20 cellular contexts compared by ENCODE assay signal in the genomic region with DNA sequence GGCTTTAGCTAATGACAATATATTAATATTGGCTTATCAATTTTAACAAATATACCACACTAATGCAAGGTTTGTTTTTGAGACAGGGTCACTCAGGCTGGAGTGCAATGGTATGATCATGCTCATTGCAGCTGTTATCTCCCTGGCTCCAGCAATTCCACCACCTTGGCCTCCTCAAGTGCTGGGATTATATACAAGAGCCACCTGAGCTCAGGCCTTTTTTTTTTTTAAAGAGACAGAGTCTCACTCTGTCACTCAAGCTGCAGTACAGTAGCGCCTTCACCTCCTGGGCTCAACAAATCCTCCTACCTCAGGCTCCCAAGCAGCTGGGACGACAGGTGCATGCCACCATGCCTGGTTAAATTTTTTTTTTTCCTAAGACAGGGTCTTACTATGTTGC. TPM values are rescaled to one million over a fixed set of nuclear protein-coding genes. Genes with fewer than 3 reads are reported as not detected.
DNase-seq lines count a peak whose midpoint lies in the region; ATAC-seq, FAIRE-seq and TF ChIP-seq lines count a peak whose summit lies in the region.
"Had no signal": no experiment of that assay in that cellular context is flagged by ENCODE, and none has a peak within 500 bp of the region (broad histone marks: within the 10 kb centered on the region; RNA-seq: fewer than 3 reads in every experiment).

No MANE protein-coding gene starts in this region.

- ATAC-seq in psoas muscle: peak; percentile 48 to 78 (median 66)
- no peak for ATAC-seq in gastroesophageal sphincter
- ATAC-seq: GM23338 had no signal

- TF ChIP-seq CTCF in psoas muscle (IDR thresholded peaks at IDR 0.05): no peak
- TF ChIP-seq CTCF in gastroesophageal sphincter (IDR thresholded peaks at IDR 0.05): no peak

- peaks cover 0 to 33% of the 10 kb centered on the region in 2 donors for H3K36me3 ChIP-seq in psoas muscle (ENCODE audit: insufficient read depth in 1 of 2, low read depth in 1 of 2)
- peaks cover 0 to 29% of the 10 kb centered on the region in 2 donors for H3K36me3 ChIP-seq in gastroesophageal sphincter

- H3K4me1 ChIP-seq in psoas muscle: peaks cover 34% of the 10 kb centered on the region
- peaks cover 0 to 4% (median 0%) of the 10 kb centered on the region in 3 donors for H3K4me1 ChIP-seq in gastroesophageal sphincter

- H3K27me3 ChIP-seq in psoas muscle (ENCODE audit: insufficient read depth in 3 of 3, low read length in 2 of 3) (no peaks in the 10 kb centered on the region), gastroesophageal sphincter (no peaks in the 10 kb centered on the region)
- H3K27me3 ChIP-seq: BLaER1 treated with 17β-estradiol and CSF1 and Interleukin-3, amounts not matched to agents 10 nM and 100 nM had no signal

- H3K4me3 ChIP-seq in psoas muscle: no peak overlapping the region
- H3K4me3 ChIP-seq in gastroesophageal sphincter: no peak overlapping the region
- H3K4me3 ChIP-seq: BLaER1 treated with 17β-estradiol and CSF1 and Interleukin-3, amounts not matched to agents 10 nM and 100 nM; GM23338 had no signal

- no peak overlapping the region for H3K27ac ChIP-seq in psoas muscle
- H3K27ac ChIP-seq in gastroesophageal sphincter: no peak overlapping the region
- H3K27ac ChIP-seq: BLaER1 treated with 17β-estradiol and CSF1 and Interleukin-3, amounts not matched to agents 10 nM and 100 nM had no signal

- 58 to 81% (median 72%) methylated on average over 2 of the region's 2 CpGs for WGBS in psoas muscle, 3 donors
- 94% methylated on average over 2 of the region's 2 CpGs; no CpG with 5 or more reads in 1 of the 2 donors for WGBS in gastroesophageal sphincter (ENCODE audit: low coverage in 1 of 2), 2 donors

- H3K9me3 ChIP-seq in psoas muscle: no peaks in the 10 kb centered on the region
- no peaks in the 10 kb centered on the region for H3K9me3 ChIP-seq in gastroesophageal sphincter

- TF ChIP-seq POLR2A in H54 (IDR thresholded peaks at IDR 0.05; ENCODE audit: low read depth, low read length): no peak
- no peak for TF ChIP-seq POLR2A in gastroesophageal sphincter (IDR thresholded peaks at IDR 0.05)

- DNase-seq in NCI-H2171 treated with DMSO at 0.1 percent for 48 hours (lab: John Stamatoyannopoulos, UW): peak; percentile 14
- DNase-seq in NCI-H2171 (lab: John Stamatoyannopoulos, UW): no peak
- no peak for DNase-seq in H54 (ENCODE audit: insufficient read length, low spot score)
- DNase-seq in NCI-H524 treated with DMSO at 0.1 percent for 48 hours (lab: John Stamatoyannopoulos, UW): peak; percentile 76
- DNase-seq in psoas muscle: no peak
- no peak for DNase-seq in activated T-cell treated with anti-CD3 and anti-CD28 coated beads, Interleukin-2, amount 50 U/mL, for 48 hours
- no peak for DNase-seq in mucosa of gallbladder (ENCODE audit: low spot score)
- DNase-seq: ACHN; Calu3; CD4-positive, CD25-positive, alpha-beta regulatory T cell; DMS 273 treated with DMSO at 0.1 percent for 48 hours; DMS79 treated with DMSO at 0.1 percent for 48 hours; EL; H9 had no signal

- peak; percentile 89 for FAIRE-seq in H54 (lab: Jason Lieb, UNC)
- FAIRE-seq: G401.6, GM12891, HTR-8/SVneo had no signal

- no peak for TF ChIP-seq EP300 in gastroesophageal sphincter (IDR thresholded peaks at IDR 0.05)

- intact Hi-C loops in psoas muscle (cut with DNase I): no loop called here

RNA-seq across cellular contexts. Expression of gene DLG1, which starts 11.7 kb away (rescaled TPM):
- total RNA-seq in psoas muscle (10 to 100 TPM; 51.3 to 57.6 (median 52.8) TPM), gastroesophageal sphincter (10 to 100 TPM; 71.4 to 90.4 (median 80.9) TPM), mucosa of gallbladder (90.0 TPM)
- 10 to 100 TPM; 16.1 to 42.8 (median 21.6) TPM for polyA plus RNA-seq in psoas muscle

Comparison
In these comparisons a context has a peak if more than half of its experiments do, and no peak if none do; other contexts are left out.
1. DNase-seq: peak in NCI-H2171 treated with DMSO at 0.1 percent for 48 hours (single experiment) and NCI-H524 treated with DMSO at 0.1 percent for 48 hours (single experiment); none in NCI-H2171 (single experiment), H54 (single experiment), psoas muscle (0 of 2), activated T-cell treated with anti-CD3 and anti-CD28 coated beads, Interleukin-2, amount 50 U/mL, for 48 hours (0 of 2) and mucosa of gallbladder (single experiment).